Comparison of ENCODE assay signal across 1 cellular context in the genomic region with DNA sequence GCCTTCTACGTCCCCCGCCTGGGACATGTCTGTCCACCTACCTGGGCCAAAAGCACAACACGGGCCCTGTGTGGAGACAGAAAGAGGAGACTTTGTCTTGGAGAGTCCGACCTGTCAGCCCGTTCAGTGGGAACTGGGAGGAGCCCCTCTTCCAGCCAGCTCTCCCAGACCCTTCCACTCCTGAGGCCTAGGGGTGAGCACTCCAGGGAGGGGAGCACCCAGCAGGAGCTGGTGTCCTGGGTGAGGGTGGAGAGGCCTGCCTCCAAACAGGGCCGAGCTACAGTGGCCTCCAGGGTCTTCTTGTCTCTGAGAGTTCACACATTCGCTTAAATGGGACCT.
TF ChIP-seq lines count a peak whose summit lies in the region.

No MANE protein-coding gene starts in this region.

TF ChIP-seq in H1, 55 proteins besides CTCF, POLR2A, EP300 and RAD21:
- TF ChIP-seq SRF (IDR thresholded peaks at IDR 0.05; ENCODE audit: low read depth, low read length) (no peak), CBX5 (IDR thresholded peaks at IDR 0.05; ENCODE audit: low read depth, low read length) (no peak)
TF ChIP-seq in H1: peak in this region for 0.
